Comparison of ENCODE assay signal across 25 cellular contexts in genomic region chr3:42085641-42086376, GRCh38. TPM values are rescaled to one million over a fixed set of nuclear protein-coding genes. Genes with fewer than 3 reads are reported as not detected.
DNase-seq lines count a peak whose midpoint lies in the region; ATAC-seq, FAIRE-seq and TF ChIP-seq lines count a peak whose summit lies in the region.
"Had no signal": no experiment of that assay in that cellular context is flagged by ENCODE, and none has a peak within 500 bp of the region (broad histone marks: within the 10 kb centered on the region; RNA-seq: fewer than 3 reads in every experiment).

No MANE protein-coding gene starts in this region.

- ATAC-seq in activated T-cell treated with anti-CD3 and anti-CD28 coated beads, Interleukin-2, amount 50 U/mL, for 72 hours (replicated peaks in 1 of 2): peak in 1 of 2 donors; percentile 44
- no peak for ATAC-seq in stimulated activated effector memory CD8-positive, alpha-beta T cell treated with anti-CD3 and anti-CD28 coated beads, Interleukin-12 subunit alpha, Interleukin-12 subunit beta, amount 100 ng/mL, for 72 hours
- ATAC-seq: psoas muscle had no signal

- no peaks in the 10 kb centered on the region for H3K27me3 ChIP-seq in bronchial epithelial cell (ENCODE audit: control insufficient read depth, insufficient read depth, low read length)
- H3K27me3 ChIP-seq: BLaER1, Peyer's patch, testis, uterus had no signal

- no peaks in the 10 kb centered on the region for H3K27me3 Mint-ChIP-seq in activated T-cell treated with anti-CD3 and anti-CD28 coated beads, Interleukin-2, amount 50 U/mL, for 72 hours (ENCODE audit: low read depth)
- H3K27me3 Mint-ChIP-seq in IgD-negative memory B cell: no peaks in the 10 kb centered on the region
- H3K27me3 Mint-ChIP-seq: activated CD4-positive, alpha-beta T cell treated with anti-CD3 and anti-CD28 coated beads, Interleukin-2, amount 10 ng/mL, durations not matched to agents 7 days and 5 days had no signal

- FAIRE-seq in bronchial epithelial cell (lab: Jason Lieb, UNC): peak; percentile 58
- FAIRE-seq: GM12891, H54, kidney, TTC549 had no signal

- H3K4me3 ChIP-seq in bronchial epithelial cell (ENCODE audit: low read depth, low read length): no peak overlapping the region
- H3K4me3 ChIP-seq: BLaER1, lung, Peyer's patch, psoas muscle, testis, uterus had no signal

- H3K27ac Mint-ChIP-seq in activated T-cell treated with anti-CD3 and anti-CD28 coated beads, Interleukin-2, amount 50 U/mL, for 72 hours: peak overlapping the region; percentile 70
- peak overlapping the region; percentile 16 to 73 (median 69) for H3K27ac Mint-ChIP-seq in IgD-negative memory B cell
- H3K27ac Mint-ChIP-seq in stimulated activated effector memory CD8-positive, alpha-beta T cell treated with anti-CD3 and anti-CD28 coated beads, Interleukin-12 subunit alpha, Interleukin-12 subunit beta, amount 100 ng/mL, for 72 hours: peak overlapping the region; percentile 71

- H3K9me3 Mint-ChIP-seq in activated T-cell treated with anti-CD3 and anti-CD28 coated beads, Interleukin-2, amount 50 U/mL, for 72 hours: no peaks in the 10 kb centered on the region
- H3K9me3 Mint-ChIP-seq in IgD-negative memory B cell: no peaks in the 10 kb centered on the region
- H3K9me3 Mint-ChIP-seq in stimulated activated effector memory CD8-positive, alpha-beta T cell treated with anti-CD3 and anti-CD28 coated beads, Interleukin-12 subunit alpha, Interleukin-12 subunit beta, amount 100 ng/mL, for 72 hours: no peaks in the 10 kb centered on the region

- H3K4me1 Mint-ChIP-seq in activated T-cell treated with anti-CD3 and anti-CD28 coated beads, Interleukin-2, amount 50 U/mL, for 72 hours (ENCODE audit: low read depth): peaks cover 70% of the 10 kb centered on the region
- H3K4me1 Mint-ChIP-seq in IgD-negative memory B cell: peaks cover 52 to 65% (median 56%) of the 10 kb centered on the region in 3 donors
- peaks cover 72% of the 10 kb centered on the region for H3K4me1 Mint-ChIP-seq in stimulated activated effector memory CD8-positive, alpha-beta T cell treated with anti-CD3 and anti-CD28 coated beads, Interleukin-12 subunit alpha, Interleukin-12 subunit beta, amount 100 ng/mL, for 72 hours

- no peak for TF ChIP-seq CTCF in bronchial epithelial cell (IDR thresholded peaks at IDR 0.05; ENCODE audit: insufficient read depth, low read length, severe bottlenecking)

- DNase-seq in activated T-cell treated with anti-CD3 and anti-CD28 coated beads, Interleukin-2, amount 50 U/mL, for 72 hours: no peak
- DNase-seq in activated T-cell treated with anti-CD3 and anti-CD28 coated beads for 4 hours (no peak), bronchial epithelial cell (ENCODE audit: low read depth) (no peak), MV-4-11 (lab: John Stamatoyannopoulos, UW) (no peak)
- DNase-seq in stimulated activated effector memory CD8-positive, alpha-beta T cell treated with anti-CD3 and anti-CD28 coated beads, Interleukin-12 subunit alpha, Interleukin-12 subunit beta, amount 100 ng/mL, for 72 hours (ENCODE audit: low spot score in 2 of 2): no peak
- no peak for DNase-seq in NK-92 treated with Interleukin-12 subunit alpha and Interleukin-12 subunit beta, amount 100 ng/mL, for 24 hours (lab: John Stamatoyannopoulos, UW)
- no peak for DNase-seq in activated effector memory CD4-positive, alpha-beta T cell treated with anti-CD3 and anti-CD28 coated beads, Interleukin-2, amount 50 U/mL, for 16 hours
- DNase-seq: ACHN; activated CD4-positive, alpha-beta T cell treated with anti-CD3 and anti-CD28 coated beads, Interleukin-2, amount 10 ng/mL, durations not matched to agents 7 days and 5 days; kidney; NCI-H1092; NCI-H187; NCI-H2171 treated with DMSO at 0.1 percent for 48 hours; NCI-H524 treated with DMSO at 0.1 percent for 48 hours; Peyer's patch; psoas muscle; stimulated activated CD4-positive, alpha-beta T cell treated with anti-CD3 and anti-CD28 coated beads, Interleukin-1b, Interleukin-23, amount 100 ng/mL, for 48 hours; testis; uterus had no signal

- H3K36me3 Mint-ChIP-seq in activated T-cell treated with anti-CD3 and anti-CD28 coated beads, Interleukin-2, amount 50 U/mL, for 72 hours (ENCODE audit: insufficient read depth in 2 of 2): peaks cover 0 to 9% of the 10 kb centered on the region in 2 donors
- H3K36me3 Mint-ChIP-seq in IgD-negative memory B cell: peaks cover 17% of the 10 kb centered on the region
- peaks cover 23% of the 10 kb centered on the region for H3K36me3 Mint-ChIP-seq in stimulated activated effector memory CD8-positive, alpha-beta T cell treated with anti-CD3 and anti-CD28 coated beads, Interleukin-12 subunit alpha, Interleukin-12 subunit beta, amount 100 ng/mL, for 72 hours

- peak overlapping the region; percentile 56 to 61 for H3K4me3 Mint-ChIP-seq in activated T-cell treated with anti-CD3 and anti-CD28 coated beads, Interleukin-2, amount 50 U/mL, for 72 hours
- peak overlapping the region in 2 of 4 donors; percentile 73 to 85 for H3K4me3 Mint-ChIP-seq in IgD-negative memory B cell
- no peak overlapping the region for H3K4me3 Mint-ChIP-seq in stimulated activated effector memory CD8-positive, alpha-beta T cell treated with anti-CD3 and anti-CD28 coated beads, Interleukin-12 subunit alpha, Interleukin-12 subunit beta, amount 100 ng/mL, for 72 hours
- H3K4me3 Mint-ChIP-seq: activated CD4-positive, alpha-beta T cell treated with anti-CD3 and anti-CD28 coated beads, Interleukin-2, amount 10 ng/mL, durations not matched to agents 7 days and 5 days had no signal

- H3K36me3 ChIP-seq in bronchial epithelial cell (ENCODE audit: control insufficient read depth, insufficient read depth, low read length): peaks cover 1% of the 10 kb centered on the region
- H3K36me3 ChIP-seq: uterus had no signal

RNA-seq across cellular contexts. Expression of gene TRAK1, which starts 5.3 kb away (rescaled TPM):
- 10 to 100 TPM; 17.8 to 19.6 TPM for total RNA-seq in activated T-cell treated with anti-CD3 and anti-CD28 coated beads, Interleukin-2, amount 50 U/mL, for 72 hours
- 24.6 TPM for polyA plus RNA-seq in IgD-negative memory B cell
- 36.1 and 43.5 TPM in 2 replicates for total RNA-seq in bronchial epithelial cell
